1 cellular context compared by ENCODE assay signal in the genomic region with DNA sequence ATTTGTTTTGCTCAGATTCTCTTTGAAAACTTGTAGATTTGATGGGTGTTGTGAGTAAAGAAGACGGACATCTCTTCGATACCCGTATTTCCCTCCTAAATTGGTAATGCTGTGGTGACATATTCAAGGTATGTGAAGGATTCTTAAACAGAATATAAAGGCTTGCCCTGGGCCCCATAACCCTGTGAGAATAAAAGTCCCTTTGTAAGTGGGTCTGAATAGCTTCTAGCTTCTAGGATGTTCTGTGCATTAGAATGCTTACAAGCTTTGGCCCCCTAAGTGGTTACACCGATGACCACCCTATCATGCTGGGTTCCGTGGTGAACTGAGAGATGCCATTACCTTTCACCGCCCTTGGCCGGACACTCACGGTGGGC.
TF ChIP-seq lines count a peak whose summit lies in the region.

No MANE protein-coding gene starts in this region.

TF ChIP-seq in GM23338, 12 proteins besides CTCF, POLR2A, EP300 and RAD21 (continued from another document):
- TF ChIP-seq, protein P1, sequence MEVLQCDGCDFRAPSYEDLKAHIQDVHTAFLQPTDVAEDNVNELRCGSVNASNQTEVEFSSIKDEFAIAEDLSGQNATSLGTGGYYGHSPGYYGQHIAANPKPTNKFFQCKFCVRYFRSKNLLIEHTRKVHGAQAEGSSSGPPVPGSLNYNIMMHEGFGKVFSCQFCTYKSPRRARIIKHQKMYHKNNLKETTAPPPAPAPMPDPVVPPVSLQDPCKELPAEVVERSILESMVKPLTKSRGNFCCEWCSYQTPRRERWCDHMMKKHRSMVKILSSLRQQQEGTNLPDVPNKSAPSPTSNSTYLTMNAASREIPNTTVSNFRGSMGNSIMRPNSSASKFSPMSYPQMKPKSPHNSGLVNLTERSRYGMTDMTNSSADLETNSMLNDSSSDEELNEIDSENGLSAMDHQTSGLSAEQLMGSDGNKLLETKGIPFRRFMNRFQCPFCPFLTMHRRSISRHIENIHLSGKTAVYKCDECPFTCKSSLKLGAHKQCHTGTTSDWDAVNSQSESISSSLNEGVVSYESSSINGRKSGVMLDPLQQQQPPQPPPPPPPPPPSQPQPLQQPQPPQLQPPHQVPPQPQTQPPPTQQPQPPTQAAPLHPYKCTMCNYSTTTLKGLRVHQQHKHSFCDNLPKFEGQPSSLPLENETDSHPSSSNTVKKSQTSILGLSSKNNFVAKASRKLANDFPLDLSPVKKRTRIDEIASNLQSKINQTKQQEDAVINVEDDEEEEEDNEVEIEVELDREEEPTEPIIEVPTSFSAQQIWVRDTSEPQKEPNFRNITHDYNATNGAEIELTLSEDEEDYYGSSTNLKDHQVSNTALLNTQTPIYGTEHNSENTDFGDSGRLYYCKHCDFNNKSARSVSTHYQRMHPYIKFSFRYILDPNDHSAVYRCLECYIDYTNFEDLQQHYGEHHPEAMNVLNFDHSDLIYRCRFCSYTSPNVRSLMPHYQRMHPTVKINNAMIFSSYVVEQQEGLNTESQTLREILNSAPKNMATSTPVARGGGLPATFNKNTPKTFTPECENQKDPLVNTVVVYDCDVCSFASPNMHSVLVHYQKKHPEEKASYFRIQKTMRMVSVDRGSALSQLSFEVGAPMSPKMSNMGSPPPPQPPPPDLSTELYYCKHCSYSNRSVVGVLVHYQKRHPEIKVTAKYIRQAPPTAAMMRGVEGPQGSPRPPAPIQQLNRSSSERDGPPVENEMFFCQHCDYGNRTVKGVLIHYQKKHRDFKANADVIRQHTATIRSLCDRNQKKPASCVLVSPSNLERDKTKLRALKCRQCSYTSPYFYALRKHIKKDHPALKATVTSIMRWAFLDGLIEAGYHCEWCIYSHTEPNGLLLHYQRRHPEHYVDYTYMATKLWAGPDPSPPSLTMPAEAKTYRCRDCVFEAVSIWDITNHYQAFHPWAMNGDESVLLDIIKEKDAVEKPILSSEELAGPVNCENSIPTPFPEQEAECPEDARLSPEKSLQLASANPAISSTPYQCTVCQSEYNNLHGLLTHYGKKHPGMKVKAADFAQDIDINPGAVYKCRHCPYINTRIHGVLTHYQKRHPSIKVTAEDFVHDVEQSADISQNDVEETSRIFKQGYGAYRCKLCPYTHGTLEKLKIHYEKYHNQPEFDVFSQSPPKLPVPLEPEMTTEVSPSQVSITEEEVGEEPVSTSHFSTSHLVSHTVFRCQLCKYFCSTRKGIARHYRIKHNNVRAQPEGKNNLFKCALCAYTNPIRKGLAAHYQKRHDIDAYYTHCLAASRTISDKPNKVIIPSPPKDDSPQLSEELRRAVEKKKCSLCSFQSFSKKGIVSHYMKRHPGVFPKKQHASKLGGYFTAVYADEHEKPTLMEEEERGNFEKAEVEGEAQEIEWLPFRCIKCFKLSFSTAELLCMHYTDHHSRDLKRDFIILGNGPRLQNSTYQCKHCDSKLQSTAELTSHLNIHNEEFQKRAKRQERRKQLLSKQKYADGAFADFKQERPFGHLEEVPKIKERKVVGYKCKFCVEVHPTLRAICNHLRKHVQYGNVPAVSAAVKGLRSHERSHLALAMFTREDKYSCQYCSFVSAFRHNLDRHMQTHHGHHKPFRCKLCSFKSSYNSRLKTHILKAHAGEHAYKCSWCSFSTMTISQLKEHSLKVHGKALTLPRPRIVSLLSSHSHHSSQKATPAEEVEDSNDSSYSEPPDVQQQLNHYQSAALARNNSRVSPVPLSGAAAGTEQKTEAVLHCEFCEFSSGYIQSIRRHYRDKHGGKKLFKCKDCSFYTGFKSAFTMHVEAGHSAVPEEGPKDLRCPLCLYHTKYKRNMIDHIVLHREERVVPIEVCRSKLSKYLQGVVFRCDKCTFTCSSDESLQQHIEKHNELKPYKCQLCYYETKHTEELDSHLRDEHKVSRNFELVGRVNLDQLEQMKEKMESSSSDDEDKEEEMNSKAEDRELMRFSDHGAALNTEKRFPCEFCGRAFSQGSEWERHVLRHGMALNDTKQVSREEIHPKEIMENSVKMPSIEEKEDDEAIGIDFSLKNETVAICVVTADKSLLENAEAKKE (CRISPR knock-in tag; IDR thresholded peaks at IDR 0.05): no peak
- no peak for TF ChIP-seq ZNF114 (CRISPR knock-in tag; IDR thresholded peaks at IDR 0.05)
- no peak for TF ChIP-seq JUNB (IDR thresholded peaks at IDR 0.05; ENCODE audit: unreplicated experiment)
- no peak for TF ChIP-seq CREB1 (CRISPR knock-in tag; IDR thresholded peaks at IDR 0.05; ENCODE audit: low read depth)
- TF ChIP-seq STAT1 (IDR thresholded peaks at IDR 0.05; ENCODE audit: unreplicated experiment): no peak
